In the genomic region with DNA sequence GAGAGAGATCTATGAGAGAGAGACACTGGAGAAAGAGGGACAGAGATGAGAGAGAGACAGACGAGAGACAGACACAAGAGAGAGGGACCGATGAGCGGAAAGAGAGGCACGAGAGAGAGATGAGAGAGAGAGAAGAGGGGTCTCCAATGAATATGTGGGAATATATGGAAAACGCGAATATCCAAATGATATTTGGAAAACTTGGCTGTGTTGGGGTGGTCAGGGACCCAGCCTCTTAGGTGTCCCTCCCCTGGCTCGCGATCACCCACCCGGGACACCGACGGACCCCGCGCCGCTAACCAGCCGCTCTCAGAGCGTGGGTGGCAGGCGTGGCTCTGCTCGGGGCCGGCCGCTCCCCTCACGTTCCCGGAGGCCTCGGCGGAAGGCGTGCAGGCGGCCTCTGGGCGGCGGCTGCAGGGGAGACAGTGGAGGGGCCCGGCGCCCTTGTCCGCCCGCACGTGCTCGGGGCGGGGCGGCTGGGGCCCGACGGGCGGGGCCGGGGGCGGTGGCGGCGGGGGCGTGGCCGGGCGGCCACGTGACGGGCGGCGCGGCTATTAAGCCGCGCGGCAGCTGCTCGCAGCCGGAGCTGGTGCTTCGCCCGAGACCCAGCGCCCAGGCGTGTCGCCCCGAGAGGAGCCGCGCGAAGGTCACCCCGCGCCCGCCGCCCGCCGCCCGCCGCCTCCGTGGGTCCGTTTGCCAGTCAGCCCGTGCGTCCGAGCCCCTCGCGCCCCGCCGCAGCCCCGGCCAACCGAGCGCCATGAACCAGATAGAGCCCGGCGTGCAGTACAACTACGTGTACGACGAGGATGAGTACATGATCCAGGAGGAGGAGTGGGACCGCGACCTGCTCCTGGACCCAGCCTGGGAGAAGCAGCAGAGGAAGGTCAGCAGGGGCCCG, we compare ENCODE assay signal across 8 cellular contexts. TPM values are rescaled to one million over a fixed set of nuclear protein-coding genes. Genes with fewer than 3 reads are reported as not detected.
A peak's percentile ranks its signal among the peaks of the same experiment; 100 is the strongest.
DNase-seq lines count a peak whose midpoint lies in the region; ATAC-seq and TF ChIP-seq lines count a peak whose summit lies in the region.

A gene (plus strand): TSS at position 583 of the 898 bp plus-strand sequence. CDS start 175 bp downstream, at position 758.

- TF ChIP-seq EP300 in Ishikawa (IDR thresholded peaks at IDR 0.05; ENCODE audit: borderline replicate concordance), result no peak

- H3K4me1 ChIP-seq in CD4-positive, CD25-positive, alpha-beta regulatory T cell (ENCODE audit: control insufficient read depth, insufficient read depth, low read length, poor library complexity, severe bottlenecking), result peaks cover 14% of the 10 kb centered on the region
- H3K4me1 ChIP-seq in lung (ENCODE audit: control insufficient read depth in 2 of 2, insufficient read depth in 2 of 2, low read length in 2 of 2), result peaks cover 3 to 8% of the 10 kb centered on the region in 2 donors

- peaks cover 0 to 7% (median 0%) of the 10 kb centered on the region in 7 donors for H3K9me3 Mint-ChIP-seq in CD4-positive, CD25-positive, alpha-beta regulatory T cell

- H3K36me3 ChIP-seq in CD4-positive, CD25-positive, alpha-beta regulatory T cell (ENCODE audit: control insufficient read depth, insufficient read depth, low read length), result no peaks in the 10 kb centered on the region
- H3K36me3 ChIP-seq in lung (ENCODE audit: control insufficient read depth in 2 of 2, insufficient read depth in 2 of 2, low read length in 2 of 2), result no peaks in the 10 kb centered on the region

- peak; percentile 67 to 77 for ATAC-seq in CD4-positive, CD25-positive, alpha-beta regulatory T cell (ENCODE audit: low read depth in 2 of 2)
- peak; percentile 68 for ATAC-seq in GM21447 (IDR thresholded peaks at IDR 0.05; ENCODE audit: unreplicated experiment)
- ATAC-seq in lung (ENCODE audit: insufficient read depth, low FRiP score), result peak; percentile 76

- H3K27me3 Mint-ChIP-seq in CD4-positive, CD25-positive, alpha-beta regulatory T cell, result peaks cover 65% of the 10 kb centered on the region

- H3K4me1 Mint-ChIP-seq in CD4-positive, CD25-positive, alpha-beta regulatory T cell, result peaks cover 0 to 23% (median 15%) of the 10 kb centered on the region in 4 donors

- H3K27ac Mint-ChIP-seq in CD4-positive, CD25-positive, alpha-beta regulatory T cell, result peak within 1 kb of the TSS in 2 of 3 donors; percentile 11 to 67

- peak within 1 kb of the TSS; percentile 37 to 80 (median 72) for H3K4me3 Mint-ChIP-seq in CD4-positive, CD25-positive, alpha-beta regulatory T cell

- peaks cover 4% of the 10 kb centered on the region for H3K36me3 Mint-ChIP-seq in CD4-positive, CD25-positive, alpha-beta regulatory T cell

- H3K9me3 ChIP-seq in CD4-positive, CD25-positive, alpha-beta regulatory T cell (ENCODE audit: control insufficient read depth in 2 of 2, low read length in 2 of 2), result no peaks in the 10 kb centered on the region
- H3K9me3 ChIP-seq in lung (ENCODE audit: control insufficient read depth in 2 of 2, insufficient read depth in 1 of 2, low read length in 1 of 2), result peaks cover 0 to 2% of the 10 kb centered on the region in 2 donors

- DNase-seq in CD4-positive, CD25-positive, alpha-beta regulatory T cell, result peak; percentile 24 to 46 (median 35)
- peak; percentile 65 for DNase-seq in activated CD4-positive, alpha-beta T cell treated with anti-CD3 and anti-CD28 coated beads for 48 hours
- DNase-seq in dermis blood vessel endothelial cell (peak; percentile 28), lung (ENCODE audit: low spot score) (peak; percentile 35), HuH-7 (ENCODE audit: low spot score) (no peak)
- peak in 2 of 3 donors; percentile 21 to 36 for DNase-seq in stimulated activated CD4-positive, alpha-beta T cell treated with anti-CD3 and anti-CD28 coated beads, TNF-alpha, amount 100 ng/mL, for 48 hours (ENCODE audit: low read depth in 3 of 3)

- peaks cover 25% of the 10 kb centered on the region for H3K27me3 ChIP-seq in CD4-positive, CD25-positive, alpha-beta regulatory T cell (ENCODE audit: control insufficient read depth, insufficient read depth, low read length)
- H3K27me3 ChIP-seq in lung (ENCODE audit: control insufficient read depth, insufficient read depth), result peaks cover 3% of the 10 kb centered on the region

- H3K27ac ChIP-seq in CD4-positive, CD25-positive, alpha-beta regulatory T cell (ENCODE audit: insufficient read depth, low read length, poor library complexity, severe bottlenecking), result no peak within 1 kb of the TSS
- peak within 1 kb of the TSS in 1 of 2 donors; percentile 92 for H3K27ac ChIP-seq in lung (ENCODE audit: low read depth in 1 of 2, low read length in 1 of 2)

- no peak for TF ChIP-seq CTCF in lung (IDR thresholded peaks at IDR 0.05; ENCODE audit: control extremely low read depth, extremely low read depth)

- H3K4me3 ChIP-seq in CD4-positive, CD25-positive, alpha-beta regulatory T cell (ENCODE audit: low read depth, low read length), result peak within 1 kb of the TSS; percentile 10
- H3K4me3 ChIP-seq in lung, result peak within 1 kb of the TSS; percentile 9

- WGBS in lung, 2 donors, result 7 to 8% methylated on average over 56 to 93 of the region's 93 CpGs

- TF ChIP-seq RAD21 in Ishikawa (IDR thresholded peaks at IDR 0.05; ENCODE audit: low read depth), result no peak

TF ChIP-seq in Ishikawa, 13 proteins besides CTCF, POLR2A, EP300 and RAD21:
- TF ChIP-seq, protein P1, sequence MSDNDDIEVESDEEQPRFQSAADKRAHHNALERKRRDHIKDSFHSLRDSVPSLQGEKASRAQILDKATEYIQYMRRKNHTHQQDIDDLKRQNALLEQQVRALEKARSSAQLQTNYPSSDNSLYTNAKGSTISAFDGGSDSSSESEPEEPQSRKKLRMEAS (IDR thresholded peaks at IDR 0.05), result peak; percentile 90
- TF ChIP-seq EGR1 (IDR thresholded peaks at IDR 0.05), result peak; percentile 76
- no peak for TF ChIP-seq YY1 (IDR thresholded peaks at IDR 0.05; ENCODE audit: low read depth)
- TF ChIP-seq, protein P2, sequence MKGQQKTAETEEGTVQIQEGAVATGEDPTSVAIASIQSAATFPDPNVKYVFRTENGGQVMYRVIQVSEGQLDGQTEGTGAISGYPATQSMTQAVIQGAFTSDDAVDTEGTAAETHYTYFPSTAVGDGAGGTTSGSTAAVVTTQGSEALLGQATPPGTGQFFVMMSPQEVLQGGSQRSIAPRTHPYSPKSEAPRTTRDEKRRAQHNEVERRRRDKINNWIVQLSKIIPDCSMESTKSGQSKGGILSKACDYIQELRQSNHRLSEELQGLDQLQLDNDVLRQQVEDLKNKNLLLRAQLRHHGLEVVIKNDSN (IDR thresholded peaks at IDR 0.05), result peak; percentile 79
- no peak for TF ChIP-seq CEBPB (IDR thresholded peaks at IDR 0.05)
- TF ChIP-seq ZBTB7A (IDR thresholded peaks at IDR 0.05; ENCODE audit: low read depth), result no peak
TF ChIP-seq in Ishikawa: peak in this region for 3.

RNA-seq across cellular contexts. Expression of the gene that starts here (rescaled TPM):
- total RNA-seq in CD4-positive, CD25-positive, alpha-beta regulatory T cell, result not detected
- not detected for polyA plus RNA-seq in CD4-positive, CD25-positive, alpha-beta regulatory T cell
- total RNA-seq in dermis blood vessel endothelial cell (0.09 TPM in 1 of 2 replicates, not detected in the other), lung (1 to 10 TPM; 3.6 to 6.6 TPM)
- 1 to 10 TPM in 1 of 2 donors, under 1 TPM in 1; 0.81 to 2.5 TPM for polyA plus RNA-seq in lung

Comparison
In these comparisons a context has a peak if more than half of its experiments do, and no peak if none do; other contexts are left out.
1. Peak in DNase-seq, ATAC-seq and H3K4me3 ChIP-seq in CD4-positive, CD25-positive, alpha-beta regulatory T cell; RNA of the gene not detected or under 1 TPM.
2. Peak in DNase-seq in dermis blood vessel endothelial cell; RNA of the gene not detected or under 1 TPM.